ENCODE assay signal across 2 cellular contexts in the genomic region with DNA sequence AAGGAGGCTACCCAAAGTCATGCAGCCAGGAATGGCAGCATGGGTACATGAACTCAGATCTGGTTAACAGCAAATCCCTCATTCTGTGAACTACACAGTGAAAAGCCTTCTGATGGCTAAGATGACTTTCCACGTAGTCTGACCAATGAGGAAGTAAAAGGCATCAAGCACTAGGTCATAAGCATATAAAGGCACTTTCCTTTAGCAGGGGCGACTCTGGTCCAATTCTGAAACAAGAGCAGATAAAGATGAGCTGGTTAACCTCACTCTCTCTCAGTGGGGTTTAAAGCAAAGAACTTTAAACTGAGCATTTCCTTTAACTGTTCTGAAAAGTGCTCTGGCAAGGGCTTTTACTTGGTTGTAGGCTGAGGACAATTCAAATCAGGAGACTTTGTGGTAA.
TF ChIP-seq lines count a peak whose summit lies in the region.

No MANE protein-coding gene starts in this region.

TF ChIP-seq in SK-N-SH, 30 proteins besides CTCF, POLR2A, EP300 and RAD21 (continued from another document):
- TF ChIP-seq, protein P1, sequence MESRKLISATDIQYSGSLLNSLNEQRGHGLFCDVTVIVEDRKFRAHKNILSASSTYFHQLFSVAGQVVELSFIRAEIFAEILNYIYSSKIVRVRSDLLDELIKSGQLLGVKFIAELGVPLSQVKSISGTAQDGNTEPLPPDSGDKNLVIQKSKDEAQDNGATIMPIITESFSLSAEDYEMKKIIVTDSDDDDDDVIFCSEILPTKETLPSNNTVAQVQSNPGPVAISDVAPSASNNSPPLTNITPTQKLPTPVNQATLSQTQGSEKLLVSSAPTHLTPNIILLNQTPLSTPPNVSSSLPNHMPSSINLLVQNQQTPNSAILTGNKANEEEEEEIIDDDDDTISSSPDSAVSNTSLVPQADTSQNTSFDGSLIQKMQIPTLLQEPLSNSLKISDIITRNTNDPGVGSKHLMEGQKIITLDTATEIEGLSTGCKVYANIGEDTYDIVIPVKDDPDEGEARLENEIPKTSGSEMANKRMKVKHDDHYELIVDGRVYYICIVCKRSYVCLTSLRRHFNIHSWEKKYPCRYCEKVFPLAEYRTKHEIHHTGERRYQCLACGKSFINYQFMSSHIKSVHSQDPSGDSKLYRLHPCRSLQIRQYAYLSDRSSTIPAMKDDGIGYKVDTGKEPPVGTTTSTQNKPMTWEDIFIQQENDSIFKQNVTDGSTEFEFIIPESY (IDR thresholded peaks at IDR 0.05; ENCODE audit: borderline replicate concordance, low read depth): no peak
- no peak for TF ChIP-seq MEF2A (IDR thresholded peaks at IDR 0.05; ENCODE audit: borderline replicate concordance, low read depth)
- no peak for TF ChIP-seq SMC3 (IDR thresholded peaks at IDR 0.05; ENCODE audit: low read depth, low read length)
- no peak for TF ChIP-seq TCF12 (IDR thresholded peaks at IDR 0.05)
- TF ChIP-seq FOXJ3 (CRISPR knock-in tag; IDR thresholded peaks at IDR 0.05): no peak
- TF ChIP-seq, protein P2, sequence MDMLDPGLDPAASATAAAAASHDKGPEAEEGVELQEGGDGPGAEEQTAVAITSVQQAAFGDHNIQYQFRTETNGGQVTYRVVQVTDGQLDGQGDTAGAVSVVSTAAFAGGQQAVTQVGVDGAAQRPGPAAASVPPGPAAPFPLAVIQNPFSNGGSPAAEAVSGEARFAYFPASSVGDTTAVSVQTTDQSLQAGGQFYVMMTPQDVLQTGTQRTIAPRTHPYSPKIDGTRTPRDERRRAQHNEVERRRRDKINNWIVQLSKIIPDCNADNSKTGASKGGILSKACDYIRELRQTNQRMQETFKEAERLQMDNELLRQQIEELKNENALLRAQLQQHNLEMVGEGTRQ (IDR thresholded peaks at IDR 0.05; ENCODE audit: borderline replicate concordance, low read depth, low read length): no peak
- TF ChIP-seq FOXM1 (IDR thresholded peaks at IDR 0.05; ENCODE audit: low read depth): no peak
- no peak for TF ChIP-seq NFIC (IDR thresholded peaks at IDR 0.05; ENCODE audit: borderline replicate concordance)
- no peak for TF ChIP-seq CHD2 (IDR thresholded peaks at IDR 0.05; ENCODE audit: low read length, partially characterized antibody)
- TF ChIP-seq TAF1 (IDR thresholded peaks at IDR 0.05; ENCODE audit: borderline replicate concordance, low read depth, low read length): no peak

TF ChIP-seq in SK-N-SH treated with all-trans-retinoic acid at 6 μM for 48 hours, 23 proteins besides CTCF, POLR2A, EP300 and RAD21 (continued from another document):
- TF ChIP-seq, protein P3, sequence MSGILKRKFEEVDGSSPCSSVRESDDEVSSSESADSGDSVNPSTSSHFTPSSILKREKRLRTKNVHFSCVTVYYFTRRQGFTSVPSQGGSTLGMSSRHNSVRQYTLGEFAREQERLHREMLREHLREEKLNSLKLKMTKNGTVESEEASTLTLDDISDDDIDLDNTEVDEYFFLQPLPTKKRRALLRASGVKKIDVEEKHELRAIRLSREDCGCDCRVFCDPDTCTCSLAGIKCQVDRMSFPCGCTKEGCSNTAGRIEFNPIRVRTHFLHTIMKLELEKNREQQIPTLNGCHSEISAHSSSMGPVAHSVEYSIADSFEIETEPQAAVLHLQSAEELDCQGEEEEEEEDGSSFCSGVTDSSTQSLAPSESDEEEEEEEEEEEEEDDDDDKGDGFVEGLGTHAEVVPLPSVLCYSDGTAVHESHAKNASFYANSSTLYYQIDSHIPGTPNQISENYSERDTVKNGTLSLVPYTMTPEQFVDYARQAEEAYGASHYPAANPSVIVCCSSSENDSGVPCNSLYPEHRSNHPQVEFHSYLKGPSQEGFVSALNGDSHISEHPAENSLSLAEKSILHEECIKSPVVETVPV (CRISPR knock-in tag; IDR thresholded peaks at IDR 0.05): no peak
- TF ChIP-seq GLIS3 (CRISPR knock-in tag; IDR thresholded peaks at IDR 0.05) (no peak), CSDC2 (CRISPR knock-in tag; IDR thresholded peaks at IDR 0.05) (no peak)
- TF ChIP-seq, protein P4, sequence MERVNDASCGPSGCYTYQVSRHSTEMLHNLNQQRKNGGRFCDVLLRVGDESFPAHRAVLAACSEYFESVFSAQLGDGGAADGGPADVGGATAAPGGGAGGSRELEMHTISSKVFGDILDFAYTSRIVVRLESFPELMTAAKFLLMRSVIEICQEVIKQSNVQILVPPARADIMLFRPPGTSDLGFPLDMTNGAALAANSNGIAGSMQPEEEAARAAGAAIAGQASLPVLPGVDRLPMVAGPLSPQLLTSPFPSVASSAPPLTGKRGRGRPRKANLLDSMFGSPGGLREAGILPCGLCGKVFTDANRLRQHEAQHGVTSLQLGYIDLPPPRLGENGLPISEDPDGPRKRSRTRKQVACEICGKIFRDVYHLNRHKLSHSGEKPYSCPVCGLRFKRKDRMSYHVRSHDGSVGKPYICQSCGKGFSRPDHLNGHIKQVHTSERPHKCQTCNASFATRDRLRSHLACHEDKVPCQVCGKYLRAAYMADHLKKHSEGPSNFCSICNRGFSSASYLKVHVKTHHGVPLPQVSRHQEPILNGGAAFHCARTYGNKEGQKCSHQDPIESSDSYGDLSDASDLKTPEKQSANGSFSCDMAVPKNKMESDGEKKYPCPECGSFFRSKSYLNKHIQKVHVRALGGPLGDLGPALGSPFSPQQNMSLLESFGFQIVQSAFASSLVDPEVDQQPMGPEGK (CRISPR knock-in tag; IDR thresholded peaks at IDR 0.05; ENCODE audit: borderline replicate concordance): no peak
